1 cellular context compared by ENCODE assay signal in genomic region chr15:101209285-101209821, GRCh38.
TF ChIP-seq lines count a peak whose summit lies in the region.

No MANE protein-coding gene starts in this region.

TF ChIP-seq in endothelial cell of umbilical vein, 7 proteins besides CTCF, POLR2A, EP300 and RAD21 (continued from another document):
- TF ChIP-seq GATA2 (IDR thresholded peaks at IDR 0.05; ENCODE audit: insufficient read depth, insufficient read length, low read depth, low read length), result no peak
